8 cellular contexts compared by ENCODE assay signal in genomic region chr1:61253059-61253735, GRCh38.
DNase-seq lines count a peak whose midpoint lies in the region; ATAC-seq and FAIRE-seq lines count a peak whose summit lies in the region.

No MANE protein-coding gene starts in this region.

- H3K4me1 Mint-ChIP-seq in T-helper 17 cell = peaks cover 20% of the 10 kb centered on the region

- no peaks in the 10 kb centered on the region for H3K9me3 ChIP-seq in T-helper 17 cell (ENCODE audit: control insufficient read depth, low read length, poor library complexity, severe bottlenecking)

- FAIRE-seq in urothelium cell line (lab: Jason Lieb, UNC) = no peak

- H3K27me3 Mint-ChIP-seq in T-helper 17 cell = peaks cover 5% of the 10 kb centered on the region

- no peak overlapping the region for H3K4me3 Mint-ChIP-seq in T-helper 17 cell

- peak; percentile 36 for ATAC-seq in T-helper 17 cell
- no peak for ATAC-seq in GM21576 (IDR thresholded peaks at IDR 0.05; ENCODE audit: unreplicated experiment)

- no peak overlapping the region for H3K27ac Mint-ChIP-seq in T-helper 17 cell

- H3K36me3 Mint-ChIP-seq in T-helper 17 cell (ENCODE audit: low read depth) = no peaks in the 10 kb centered on the region

- peak; percentile 87 for DNase-seq in Ammon's horn (ENCODE audit: low spot score)
- peak; percentile 4 for DNase-seq in M059J (ENCODE audit: low read depth)
- no peak for DNase-seq in T-helper 17 cell
- DNase-seq in hypothalamus (lab: John Stamatoyannopoulos, UW) = peak in 28 of 51 donors; percentile 11 to 71 (median 52)
- peak; percentile 57 for DNase-seq in urothelium cell line (ENCODE audit: low spot score)
- no peak for DNase-seq in activated effector memory CD4-positive, alpha-beta T cell treated with anti-CD3 and anti-CD28 coated beads, Interleukin-2, amount 50 U/mL, for 16 hours
- no peak for DNase-seq in activated CD4-positive, CD25-positive, alpha-beta regulatory T cell treated with anti-CD3 and anti-CD28 coated beads, Interleukin-2, amount 50 U/mL, for 72 hours

Comparison
In these comparisons a context has a peak if more than half of its experiments do, and no peak if none do; other contexts are left out.
1. DNase-seq: peak in Ammon's horn (single experiment), M059J (single experiment), hypothalamus (28 of 51) and urothelium cell line (single experiment); none in T-helper 17 cell (0 of 3), activated effector memory CD4-positive, alpha-beta T cell treated with anti-CD3 and anti-CD28 coated beads, Interleukin-2, amount 50 U/mL, for 16 hours (single experiment) and activated CD4-positive, CD25-positive, alpha-beta regulatory T cell treated with anti-CD3 and anti-CD28 coated beads, Interleukin-2, amount 50 U/mL, for 72 hours (single experiment).